ENCODE assay signal across 1 cellular context in genomic region chr1:109790735-109791494, GRCh38.
TF ChIP-seq lines count a peak whose summit lies in the region.

No MANE protein-coding gene starts in this region.

TF ChIP-seq in K562, 482 proteins besides CTCF, POLR2A, EP300 and RAD21 (continued from another document and continues in another):
- TF ChIP-seq HOMEZ (CRISPR knock-in tag; IDR thresholded peaks at IDR 0.05) (no peak), SAP30 (IDR thresholded peaks at IDR 0.05; ENCODE audit: borderline replicate concordance, insufficient read depth, low read depth, low read length, poor library complexity, severe bottlenecking) (no peak), FOXJ2 (tag; IDR thresholded peaks at IDR 0.05) (no peak), SRSF3 (IDR thresholded peaks at IDR 0.05; ENCODE audit: insufficient read depth, low read length) (no peak), MXD1 (CRISPR knock-in tag; IDR thresholded peaks at IDR 0.05; ENCODE audit: borderline replicate concordance, poor library complexity, severe bottlenecking) (no peak), SP1 (CRISPR knock-in tag; IDR thresholded peaks at IDR 0.05) (peak; percentile 57; the same call in 1 of the 2 replicates), TARDBP (IDR thresholded peaks at IDR 0.05) (no peak), E2F8 (IDR thresholded peaks at IDR 0.05; ENCODE audit: low read depth, partially characterized antibody) (no peak), MED1 (CRISPR knock-in tag; IDR thresholded peaks at IDR 0.05; ENCODE audit: borderline replicate concordance) (no peak), CREB3L1 (IDR thresholded peaks at IDR 0.05; ENCODE audit: borderline replicate concordance, low read depth) (no peak), ZBTB5 (IDR thresholded peaks at IDR 0.05) (no peak), CHD1 (IDR thresholded peaks at IDR 0.05; ENCODE audit: low read length) (no peak), CAMTA2 (CRISPR knock-in tag; conservative IDR thresholded peaks at IDR 0.05) (no peak), NR2C1 (IDR thresholded peaks at IDR 0.05) (no peak), NR2C1 (tag; IDR thresholded peaks at IDR 0.05) (no peak), CREM (IDR thresholded peaks at IDR 0.05; ENCODE audit: low read depth) (no peak), ZMIZ1 (IDR thresholded peaks at IDR 0.05; ENCODE audit: low read depth in 2 of 2, low read length in 2 of 2) (no peak), ELF1 (tag; IDR thresholded peaks at IDR 0.05) (no peak), CCNT2 (IDR thresholded peaks at IDR 0.05; ENCODE audit: borderline replicate concordance, extremely low read depth, insufficient read length, low read depth, low read length) (no peak), FOXO4 (CRISPR knock-in tag; IDR thresholded peaks at IDR 0.05) (no peak), TOE1 (IDR thresholded peaks at IDR 0.05; ENCODE audit: borderline replicate concordance) (no peak), TOE1 (CRISPR knock-in tag; IDR thresholded peaks at IDR 0.05; ENCODE audit: borderline replicate concordance, low read depth) (no peak), ARNT (IDR thresholded peaks at IDR 0.05) (no peak), HNRNPL (IDR thresholded peaks at IDR 0.05; ENCODE audit: low read depth, low read length) (no peak), PHF21A (IDR thresholded peaks at IDR 0.05; ENCODE audit: borderline replicate concordance, low read depth) (no peak), PHF8 (IDR thresholded peaks at IDR 0.05; ENCODE audit: borderline replicate concordance, low read length) (peak; percentile 4; the same call in 1 of the 2 replicates), SRSF1 (IDR thresholded peaks at IDR 0.05; ENCODE audit: low read depth, low read length) (no peak), CEBPG (CRISPR knock-in tag; IDR thresholded peaks at IDR 0.05) (no peak), CEBPG (tag; conservative IDR thresholded peaks at IDR 0.05 in 1 of 2, IDR thresholded peaks at IDR 0.05 in 1 of 2) (no peak), SNRNP70 (optimal IDR thresholded peaks at IDR 0.05; ENCODE audit: low read depth, low read length) (no peak), ZNF444 (CRISPR knock-in tag; IDR thresholded peaks at IDR 0.05) (no peak), FOXM1 (IDR thresholded peaks at IDR 0.05; ENCODE audit: low read depth) (no peak), FOXM1 (CRISPR knock-in tag; IDR thresholded peaks at IDR 0.05; ENCODE audit: low read depth) (no peak), RB1 (IDR thresholded peaks at IDR 0.05; ENCODE audit: low read depth) (peak; percentile 46; the same call in 1 of the 2 replicates), MXI1 (IDR thresholded peaks at IDR 0.05; ENCODE audit: low read depth, low read length) (no peak), SRF (CRISPR knock-in tag; IDR thresholded peaks at IDR 0.05) (peak; percentile 2 to 5; a peak in 1 of 4 replicates), ZNF717 (CRISPR knock-in tag; IDR thresholded peaks at IDR 0.05) (no peak), ARHGAP35 (IDR thresholded peaks at IDR 0.05; ENCODE audit: partially characterized antibody) (no peak), SRSF9 (IDR thresholded peaks at IDR 0.05; ENCODE audit: borderline replicate concordance, low read depth, low read length) (no peak), AFF4 (CRISPR knock-in tag; IDR thresholded peaks at IDR 0.05) (no peak), HNRNPLL (IDR thresholded peaks at IDR 0.05; ENCODE audit: low read depth, low read length, poor library complexity, severe bottlenecking) (no peak), NR2C2 (CRISPR knock-in tag; IDR thresholded peaks at IDR 0.05) (0 out of 2 replicates have a peak, but pooled peaks have one; percentile 29), NR2C2 (tag; IDR thresholded peaks at IDR 0.05) (0 out of 2 replicates have a peak, but pooled peaks have one; percentile 19), ETV5 (CRISPR knock-in tag; IDR thresholded peaks at IDR 0.05; ENCODE audit: low read depth) (no peak), DLX4 (CRISPR knock-in tag; IDR thresholded peaks at IDR 0.05) (no peak), HNRNPK (IDR thresholded peaks at IDR 0.05; ENCODE audit: low read depth, low read length, poor library complexity, severe bottlenecking) (no peak), PRPF4 (IDR thresholded peaks at IDR 0.05; ENCODE audit: insufficient read depth, low read depth, low read length, poor library complexity, severe bottlenecking) (no peak), ZSCAN32 (CRISPR knock-in tag; IDR thresholded peaks at IDR 0.05) (no peak), FOXA3 (CRISPR knock-in tag; conservative IDR thresholded peaks at IDR 0.05 in 1 of 2, IDR thresholded peaks at IDR 0.05 in 1 of 2) (0 out of 4 replicates have a peak, but pooled peaks of 1 of the 2 experiments have one; percentile 53), GATA2 (CRISPR knock-in tag; IDR thresholded peaks at IDR 0.05) (no peak), GATAD2B (IDR thresholded peaks at IDR 0.05; ENCODE audit: borderline replicate concordance) (no peak)
